ENCODE assay signal across 8 cellular contexts in the genomic region with DNA sequence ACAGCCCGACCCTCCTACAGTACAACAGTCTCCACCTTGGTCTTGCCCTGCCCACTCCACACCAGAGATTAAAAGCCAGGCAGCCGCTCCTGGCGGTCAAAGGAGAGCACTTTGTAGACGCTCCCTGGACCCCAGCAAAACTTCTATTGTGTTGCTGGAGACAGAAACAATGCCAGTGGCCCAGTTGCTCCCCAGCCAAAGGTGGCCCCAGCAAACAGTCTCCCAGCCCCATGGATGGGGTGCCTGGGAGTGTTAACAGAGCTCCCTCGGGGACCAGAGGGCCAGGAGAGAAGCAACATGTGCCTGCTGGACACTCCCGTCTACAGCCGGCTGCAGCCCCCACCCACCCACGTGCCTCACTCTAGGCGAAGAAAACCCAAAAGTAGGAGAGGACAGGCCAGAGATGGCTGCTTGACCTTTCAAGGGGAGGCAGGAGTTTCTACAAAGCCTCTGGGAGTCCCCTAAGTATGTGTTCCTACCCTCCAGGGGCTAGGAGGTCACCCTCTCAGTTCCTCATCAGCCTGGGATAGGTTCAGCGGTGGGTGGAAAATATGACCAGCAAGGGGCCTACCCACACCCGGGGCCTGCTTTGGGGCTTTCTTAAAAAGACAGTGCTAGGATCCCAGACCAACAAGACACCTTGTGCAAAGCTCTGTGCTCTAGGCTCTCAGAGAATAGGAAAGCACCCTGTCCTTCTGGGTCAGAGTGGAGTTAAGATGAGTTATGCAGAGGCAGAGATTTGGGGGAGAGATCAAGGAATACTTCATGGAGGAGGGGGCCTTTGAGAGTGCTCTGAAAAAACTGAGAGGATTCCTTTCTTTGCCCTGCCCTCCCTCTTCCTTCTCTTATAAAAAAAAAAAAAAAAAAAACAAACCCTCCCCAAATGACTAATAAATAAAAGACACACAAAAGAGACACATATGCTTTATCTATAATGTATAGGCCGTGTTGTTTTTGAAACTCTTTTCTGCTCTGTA.
DNase-seq lines count a peak whose midpoint lies in the region; ATAC-seq and TF ChIP-seq lines count a peak whose summit lies in the region.

No MANE protein-coding gene starts in this region.

- peak; percentile 84 for ATAC-seq in HG02623 (IDR thresholded peaks at IDR 0.05; ENCODE audit: unreplicated experiment)

- peak; percentile 76 for DNase-seq in activated effector memory CD4-positive, alpha-beta T cell treated with anti-CD3 and anti-CD28 coated beads, Interleukin-2, amount 50 U/mL, for 16 hours
- no peak for DNase-seq in activated effector memory CD4-positive, alpha-beta T cell treated with Interleukin-2 at 50 U/mL for 16 hours
- DNase-seq in NB4 (ENCODE audit: low read depth) = peak; percentile 84
- DNase-seq in stimulated activated CD4-positive, alpha-beta T cell treated with anti-CD3 and anti-CD28 coated beads, Interleukin-1b, Interleukin-23, amount 100 ng/mL, for 48 hours = peak; percentile 79
- no peak for DNase-seq in Kasumi-1 (lab: John Stamatoyannopoulos, UW)
- DNase-seq in foreskin melanocyte = no peak

- H3K4me3 Mint-ChIP-seq in activated naive CD8-positive, alpha-beta T cell = peak overlapping the region; percentile 42

- no peak for TF ChIP-seq POLR2A in NB4 (IDR thresholded peaks at IDR 0.05; ENCODE audit: extremely low read depth, insufficient read length)

- no peaks in the 10 kb centered on the region for H3K9me3 Mint-ChIP-seq in activated naive CD8-positive, alpha-beta T cell (ENCODE audit: low read depth)

- peak overlapping the region; percentile 87 for H3K27ac Mint-ChIP-seq in activated naive CD8-positive, alpha-beta T cell

- peaks cover 19% of the 10 kb centered on the region for H3K4me1 Mint-ChIP-seq in activated naive CD8-positive, alpha-beta T cell (ENCODE audit: low read depth)

- no peak for TF ChIP-seq CTCF in NB4 (IDR thresholded peaks at IDR 0.05; ENCODE audit: low read depth, low read length)

- no peak overlapping the region for H3K4me3 ChIP-seq in NB4 (ENCODE audit: low read depth, low read length)

- H3K27me3 Mint-ChIP-seq in activated naive CD8-positive, alpha-beta T cell = no peaks in the 10 kb centered on the region

- no peaks in the 10 kb centered on the region for H3K36me3 Mint-ChIP-seq in activated naive CD8-positive, alpha-beta T cell

Comparison
In these comparisons a context has a peak if more than half of its experiments do, and no peak if none do; other contexts are left out.
1. DNase-seq: peak in activated effector memory CD4-positive, alpha-beta T cell treated with anti-CD3 and anti-CD28 coated beads, Interleukin-2, amount 50 U/mL, for 16 hours (single experiment), NB4 (single experiment) and stimulated activated CD4-positive, alpha-beta T cell treated with anti-CD3 and anti-CD28 coated beads, Interleukin-1b, Interleukin-23, amount 100 ng/mL, for 48 hours (single experiment); none in activated effector memory CD4-positive, alpha-beta T cell treated with Interleukin-2 at 50 U/mL for 16 hours (single experiment), Kasumi-1 (0 of 2) and foreskin melanocyte (single experiment).